27 cellular contexts compared by ENCODE assay signal in genomic region chr13:48840366-48840765, GRCh38.
"Had no signal": no experiment of that assay in that cellular context is flagged by ENCODE, and none has a peak within 500 bp of the region (broad histone marks: within the 10 kb centered on the region; RNA-seq: fewer than 3 reads in every experiment).

No MANE protein-coding gene starts in this region.

- H3K36me3 ChIP-seq: brain microvascular endothelial cell, esophagus squamous epithelium, gastroesophageal sphincter, heart right ventricle had no signal

- H3K27ac Mint-ChIP-seq: activated CD4-positive, alpha-beta memory T cell treated with anti-CD3 and anti-CD28 coated beads, Interleukin-2, amount 10 ng/mL, durations not matched to agents 7 days and 5 days; activated CD4-positive, alpha-beta T cell treated with anti-CD3 and anti-CD28 coated beads, Interleukin-2, amount 10 ng/mL, durations not matched to agents 7 days and 5 days; activated naive CD8-positive, alpha-beta T cell; activated T-cell treated with anti-CD3 and anti-CD28 coated beads, Interleukin-2, amount 50 U/mL, for 24 hours; activated T-cell treated with anti-CD3 and anti-CD28 coated beads, Interleukin-2, amount 50 U/mL, for 72 hours; effector memory CD8-positive, alpha-beta T cell had no signal

- H3K4me3 ChIP-seq: esophagus squamous epithelium, gastroesophageal sphincter, heart right ventricle had no signal

- H3K4me1 ChIP-seq: esophagus squamous epithelium, gastroesophageal sphincter had no signal

- H3K27ac ChIP-seq: brain microvascular endothelial cell, esophagus squamous epithelium, gastroesophageal sphincter, heart right ventricle had no signal

- ATAC-seq: activated T-cell treated with anti-CD3 and anti-CD28 coated beads, Interleukin-2, amount 50 U/mL, for 72 hours; effector memory CD8-positive, alpha-beta T cell; gastroesophageal sphincter; heart right ventricle had no signal

- H3K9me3 ChIP-seq: gastroesophageal sphincter had no signal

- H3K9me3 Mint-ChIP-seq: activated CD4-positive, alpha-beta memory T cell treated with anti-CD3 and anti-CD28 coated beads, Interleukin-2, amount 10 ng/mL, durations not matched to agents 7 days and 5 days; central memory CD8-positive, alpha-beta T cell; effector memory CD8-positive, alpha-beta T cell had no signal

- H3K27me3 ChIP-seq: brain microvascular endothelial cell, esophagus squamous epithelium, gastroesophageal sphincter, heart right ventricle had no signal

- DNase-seq: activated CD4-positive, alpha-beta memory T cell treated with anti-CD3 and anti-CD28 coated beads, Interleukin-2, amount 10 ng/mL, durations not matched to agents 7 days and 5 days; activated CD4-positive, alpha-beta T cell treated with anti-CD3 and anti-CD28 coated beads for 1 hour; activated CD4-positive, alpha-beta T cell treated with anti-CD3 and anti-CD28 coated beads for 4 hours; activated CD4-positive, alpha-beta T cell treated with anti-CD3 and anti-CD28 coated beads, Interleukin-2, amount 10 ng/mL, durations not matched to agents 7 days and 5 days; activated CD4-positive, alpha-beta T cell treated with anti-CD3 and anti-CD28 coated beads, Interleukin-2, amount 50 U/mL, for 4 hours; activated CD8-positive, alpha-beta memory T cell treated with anti-CD3 and anti-CD28 coated beads, Interleukin-2, amount 50 U/mL, for 48 hours; activated gamma-delta T cell; activated naive CD4-positive, alpha-beta T cell treated with anti-CD3 and anti-CD28 coated beads, Interleukin-2, amount 50 U/mL, for 16 hours; activated naive CD4-positive, alpha-beta T cell treated with Interleukin-2 at 50 U/mL for 16 hours; activated T-cell treated with anti-CD3 and anti-CD28 coated beads for 4 hours; activated T-cell treated with anti-CD3 and anti-CD28 coated beads, Interleukin-2, amount 50 U/mL, for 24 hours; activated T-cell treated with anti-CD3 and anti-CD28 coated beads, Interleukin-2, amount 50 U/mL, for 72 hours; amniotic stem cell; anterior cingulate cortex; brain microvascular endothelial cell; cortex of kidney; dermis blood vessel endothelial cell; effector CD4-positive, alpha-beta T cell; effector memory CD8-positive, alpha-beta T cell; erythroblast; esophagus squamous epithelium; foreskin melanocyte; heart right ventricle; T-helper 2 cell had no signal

- H3K27me3 Mint-ChIP-seq: activated naive CD8-positive, alpha-beta T cell; central memory CD8-positive, alpha-beta T cell; effector memory CD8-positive, alpha-beta T cell had no signal

- H3K4me1 Mint-ChIP-seq: activated CD4-positive, alpha-beta memory T cell treated with anti-CD3 and anti-CD28 coated beads, Interleukin-2, amount 10 ng/mL, durations not matched to agents 7 days and 5 days; activated CD4-positive, alpha-beta T cell treated with anti-CD3 and anti-CD28 coated beads, Interleukin-2, amount 10 ng/mL, durations not matched to agents 7 days and 5 days; central memory CD8-positive, alpha-beta T cell had no signal

- H3K4me3 Mint-ChIP-seq: activated CD4-positive, alpha-beta memory T cell treated with anti-CD3 and anti-CD28 coated beads, Interleukin-2, amount 10 ng/mL, durations not matched to agents 7 days and 5 days; activated CD4-positive, alpha-beta T cell treated with anti-CD3 and anti-CD28 coated beads, Interleukin-2, amount 10 ng/mL, durations not matched to agents 7 days and 5 days; activated naive CD8-positive, alpha-beta T cell; activated T-cell treated with anti-CD3 and anti-CD28 coated beads, Interleukin-2, amount 50 U/mL, for 24 hours; activated T-cell treated with anti-CD3 and anti-CD28 coated beads, Interleukin-2, amount 50 U/mL, for 72 hours; central memory CD8-positive, alpha-beta T cell; effector memory CD8-positive, alpha-beta T cell had no signal
